In genomic region chr20:62576815-62577214, GRCh38 we compare ENCODE assay signal across 15 cellular contexts.
DNase-seq lines count a peak whose midpoint lies in the region; ATAC-seq and TF ChIP-seq lines count a peak whose summit lies in the region.
"Had no signal": no experiment of that assay in that cellular context is flagged by ENCODE, and none has a peak within 500 bp of the region (broad histone marks: within the 10 kb centered on the region; RNA-seq: fewer than 3 reads in every experiment).

No MANE protein-coding gene starts in this region.

- ATAC-seq in GM21737 (IDR thresholded peaks at IDR 0.05; ENCODE audit: unreplicated experiment) (no peak), GM19452 (IDR thresholded peaks at IDR 0.05; ENCODE audit: unreplicated experiment) (no peak)

- WGBS in thyroid gland, 2 donors = 31 to 38% methylated on average over 7 of the region's 8 CpGs

- no peak overlapping the region for H3K4me2 ChIP-seq in fibroblast of lung (ENCODE audit: extremely low read depth, insufficient read depth, low read length)

- H3K27me3 ChIP-seq in fibroblast of lung (ENCODE audit: control insufficient read depth, insufficient read depth, low read length) (peaks cover 13% of the 10 kb centered on the region), thyroid gland (peaks cover 4% of the 10 kb centered on the region)

- H3K36me3 ChIP-seq in fibroblast of lung (ENCODE audit: control insufficient read depth, insufficient read depth, low read length) = no peaks in the 10 kb centered on the region
- no peaks in the 10 kb centered on the region for H3K36me3 ChIP-seq in thyroid gland
- H3K36me3 ChIP-seq: vagina had no signal

- TF ChIP-seq POLR2A in thyroid gland (IDR thresholded peaks at IDR 0.05) = no peak

- H3K4me3 ChIP-seq in fibroblast of lung (replicated peaks in 1 of 4; ENCODE audit: control extremely low read depth in 1 of 4, insufficient read depth in 1 of 4, low read depth in 3 of 4, low read length in 4 of 4) (no peak overlapping the region), thyroid gland (replicated peaks in 1 of 3) (no peak overlapping the region)
- H3K4me3 ChIP-seq: vagina had no signal

- H3K79me2 ChIP-seq in fibroblast of lung (ENCODE audit: control insufficient read depth, insufficient read depth, low read length) = no peaks in the 10 kb centered on the region

- H3K4me1 ChIP-seq in fibroblast of lung (ENCODE audit: control insufficient read depth, extremely low read depth, insufficient read depth, low read length) (no peaks in the 10 kb centered on the region), thyroid gland (no peaks in the 10 kb centered on the region)

- H3K9ac ChIP-seq in fibroblast of lung (ENCODE audit: insufficient read depth, low read length) = no peak overlapping the region

- intact Hi-C loops in thyroid gland (cut with DNase I) = no loop called here

- TF ChIP-seq CTCF in fibroblast of lung (conservative IDR thresholded peaks at IDR 0.05 in 1 of 2, IDR thresholded peaks at IDR 0.05 in 1 of 2; ENCODE audit: low read depth in 1 of 2, low read length in 2 of 2) (no peak), thyroid gland (IDR thresholded peaks at IDR 0.05) (no peak)

- DNase-seq in EL = peak; percentile 22
- peak; percentile 10 to 19 for DNase-seq in fibroblast of lung (ENCODE audit: low read depth in 2 of 2)
- DNase-seq in lung microvascular endothelial cell (ENCODE audit: low read depth in 2 of 2) = peak; percentile 49
- DNase-seq in thyroid gland = no peak
- DNase-seq in activated gamma-delta T cell (lab: John Stamatoyannopoulos, UW) = no peak
- DNase-seq: activated CD4-positive, alpha-beta T cell treated with anti-CD3 and anti-CD28 coated beads, Interleukin-2, amount 50 U/mL, for 4 hours; activated gamma-delta T cell treated with Interleukin-2 at 50 U/mL for 16 hours; CD4-positive, alpha-beta T cell; cortex of kidney; head of caudate nucleus; naive B cell had no signal

- H3K27ac ChIP-seq in fibroblast of lung (ENCODE audit: insufficient read depth, low read length) (no peak overlapping the region), thyroid gland (no peak overlapping the region)
- H3K27ac ChIP-seq: vagina had no signal

- H4K20me1 ChIP-seq in fibroblast of lung (ENCODE audit: control insufficient read depth, extremely low read depth, insufficient read depth, low read length) = no peaks in the 10 kb centered on the region

- H3K9me3 ChIP-seq in fibroblast of lung (ENCODE audit: control insufficient read depth, insufficient read depth, low read depth, low read length) = no peaks in the 10 kb centered on the region
- H3K9me3 ChIP-seq in thyroid gland = no peaks in the 10 kb centered on the region
- H3K9me3 ChIP-seq: vagina had no signal

- no peak overlapping the region for H2AFZ ChIP-seq in fibroblast of lung (ENCODE audit: low read length)

TF ChIP-seq in PFSK-1, 5 proteins besides CTCF, POLR2A, EP300 and RAD21:
- TF ChIP-seq REST (IDR thresholded peaks at IDR 0.05; ENCODE audit: insufficient read depth in 1 of 2, low read depth in 2 of 2, low read length in 2 of 2) = peak; percentile 85 to 93
- TF ChIP-seq FOXP2 (optimal IDR thresholded peaks at IDR 0.05; ENCODE audit: borderline replicate concordance, extremely low read depth, extremely low read length, insufficient read depth) = no peak
- no peak for TF ChIP-seq SIN3A (IDR thresholded peaks at IDR 0.05; ENCODE audit: borderline replicate concordance, insufficient read depth, low read length)
- TF ChIP-seq POLR2AphosphoS5 (IDR thresholded peaks at IDR 0.05; ENCODE audit: low read depth, low read length) = no peak

Comparison
In these comparisons a context has a peak if more than half of its experiments do, and no peak if none do; other contexts are left out.
1. DNase-seq: peak in EL (single experiment), fibroblast of lung (2 of 2) and lung microvascular endothelial cell (2 of 2); none in thyroid gland (0 of 2) and activated gamma-delta T cell (single experiment).